Comparison of ENCODE assay signal across 16 cellular contexts in the genomic region with DNA sequence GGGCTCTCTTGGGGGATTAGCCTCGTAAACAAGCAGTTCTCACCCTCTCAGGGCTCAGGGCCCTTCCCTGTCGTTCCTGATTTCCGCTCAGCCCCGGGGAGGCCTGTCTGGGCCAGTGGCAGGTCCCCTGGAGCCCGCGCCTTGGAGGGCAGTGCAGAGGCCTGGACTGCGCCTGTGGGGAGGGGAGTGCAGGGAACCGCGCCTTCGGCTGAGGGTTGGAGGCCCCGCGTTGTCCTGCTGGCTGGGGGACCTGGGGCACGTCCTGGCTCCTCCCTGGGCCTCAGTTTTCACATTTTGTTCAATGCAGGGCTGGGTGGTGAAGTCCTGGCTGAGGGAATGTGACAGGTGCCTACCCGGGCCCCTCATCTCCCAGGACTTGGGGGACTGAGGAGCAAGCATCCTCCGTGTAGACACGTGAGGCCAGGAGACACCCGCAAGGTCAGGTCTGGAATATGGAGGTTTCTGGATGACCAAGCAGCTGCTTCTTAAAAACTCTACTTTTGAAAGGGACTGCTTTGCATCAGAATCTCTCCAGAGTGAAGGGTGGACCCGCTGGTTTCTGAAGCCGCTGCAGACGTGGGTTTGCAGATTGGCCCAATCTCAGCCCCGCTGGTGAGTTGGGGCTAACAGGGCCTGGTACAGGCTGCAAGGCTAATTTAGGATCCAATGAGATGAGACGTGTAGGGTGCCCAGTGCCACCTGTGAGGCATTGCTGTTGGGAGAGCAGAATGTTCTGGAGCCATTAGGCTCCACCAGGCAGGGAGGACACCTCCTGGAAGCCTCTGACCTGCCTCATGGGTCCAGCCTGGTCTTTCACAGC.
"Had no signal": no experiment of that assay in that cellular context is flagged by ENCODE, and none has a peak within 500 bp of the region (broad histone marks: within the 10 kb centered on the region; RNA-seq: fewer than 3 reads in every experiment).

No MANE protein-coding gene starts in this region.

- DNase-seq: activated CD4-positive, alpha-beta T cell treated with anti-CD3 and anti-CD28 coated beads, Interleukin-2, amount 50 U/mL, for 4 hours; activated effector memory CD4-positive, alpha-beta T cell treated with anti-CD3 and anti-CD28 coated beads, Interleukin-2, amount 50 U/mL, for 16 hours; activated T-cell treated with anti-CD3 and anti-CD28 coated beads, Interleukin-2, amount 50 U/mL, for 72 hours; adrenal gland; effector CD8-positive, alpha-beta T cell; nucleus accumbens; trophoblast cell had no signal

- H3K36me3 Mint-ChIP-seq: activated naive CD4-positive, alpha-beta T cell treated with anti-CD3 and anti-CD28 coated beads, Interleukin-2, amount 50 U/mL, for 24 hours; natural killer cell treated with Interleukin-12 subunit alpha and Interleukin-12 subunit beta and Interleukin-15 and Interleukin-18, amount 100 ng/mL, for 72 hours had no signal

- H3K9me3 ChIP-seq: adrenal gland, esophagus muscularis mucosa, gastroesophageal sphincter, heart left ventricle, suprapubic skin had no signal

- H3K9me3 Mint-ChIP-seq: activated naive CD4-positive, alpha-beta T cell treated with anti-CD3 and anti-CD28 coated beads, Interleukin-2, amount 50 U/mL, for 24 hours; activated T-cell treated with anti-CD3 and anti-CD28 coated beads, Interleukin-2, amount 50 U/mL, for 72 hours; dendritic cell treated with granulocyte-macrophage colony-stimulating factor and Interleukin-4, amounts not matched to agents 40 ng/mL and 50 ng/mL, for 4 days; natural killer cell treated with Interleukin-12 subunit alpha and Interleukin-12 subunit beta and Interleukin-15 and Interleukin-18, amount 100 ng/mL, for 72 hours; stimulated activated naive CD8-positive, alpha-beta T cell treated with anti-CD3 and anti-CD28 coated beads, Interleukin-15, Interleukin-2, amounts not matched to agents 100 ng/mL and 50 ng/mL, for 24 hours had no signal

- H3K36me3 ChIP-seq: adrenal gland, esophagus muscularis mucosa, gastroesophageal sphincter, heart left ventricle, suprapubic skin had no signal

- H3K27me3 ChIP-seq: adrenal gland had no signal

- H3K4me3 Mint-ChIP-seq: activated naive CD4-positive, alpha-beta T cell treated with anti-CD3 and anti-CD28 coated beads, Interleukin-2, amount 50 U/mL, for 24 hours; activated T-cell treated with anti-CD3 and anti-CD28 coated beads, Interleukin-2, amount 50 U/mL, for 72 hours; dendritic cell treated with granulocyte-macrophage colony-stimulating factor and Interleukin-4, amounts not matched to agents 40 ng/mL and 50 ng/mL, for 4 days; natural killer cell treated with Interleukin-12 subunit alpha and Interleukin-12 subunit beta and Interleukin-15 and Interleukin-18, amount 100 ng/mL, for 72 hours; stimulated activated naive CD8-positive, alpha-beta T cell treated with anti-CD3 and anti-CD28 coated beads, Interleukin-15, Interleukin-2, amounts not matched to agents 100 ng/mL and 50 ng/mL, for 24 hours had no signal

- H3K4me1 Mint-ChIP-seq: activated naive CD4-positive, alpha-beta T cell treated with anti-CD3 and anti-CD28 coated beads, Interleukin-2, amount 50 U/mL, for 24 hours had no signal

- H3K27ac Mint-ChIP-seq: activated naive CD4-positive, alpha-beta T cell treated with anti-CD3 and anti-CD28 coated beads, Interleukin-2, amount 50 U/mL, for 24 hours; activated T-cell treated with anti-CD3 and anti-CD28 coated beads, Interleukin-2, amount 50 U/mL, for 72 hours; dendritic cell treated with granulocyte-macrophage colony-stimulating factor and Interleukin-4, amounts not matched to agents 40 ng/mL and 50 ng/mL, for 4 days; natural killer cell treated with Interleukin-12 subunit alpha and Interleukin-12 subunit beta and Interleukin-15 and Interleukin-18, amount 100 ng/mL, for 72 hours; stimulated activated naive CD8-positive, alpha-beta T cell treated with anti-CD3 and anti-CD28 coated beads, Interleukin-15, Interleukin-2, amounts not matched to agents 100 ng/mL and 50 ng/mL, for 24 hours had no signal

- H3K27ac ChIP-seq: adrenal gland, esophagus muscularis mucosa, gastroesophageal sphincter, heart left ventricle, suprapubic skin had no signal

- H3K4me3 ChIP-seq: adrenal gland, esophagus muscularis mucosa, gastroesophageal sphincter, heart left ventricle, lung, suprapubic skin had no signal
